Comparison of ENCODE assay signal across 21 cellular contexts in the genomic region with DNA sequence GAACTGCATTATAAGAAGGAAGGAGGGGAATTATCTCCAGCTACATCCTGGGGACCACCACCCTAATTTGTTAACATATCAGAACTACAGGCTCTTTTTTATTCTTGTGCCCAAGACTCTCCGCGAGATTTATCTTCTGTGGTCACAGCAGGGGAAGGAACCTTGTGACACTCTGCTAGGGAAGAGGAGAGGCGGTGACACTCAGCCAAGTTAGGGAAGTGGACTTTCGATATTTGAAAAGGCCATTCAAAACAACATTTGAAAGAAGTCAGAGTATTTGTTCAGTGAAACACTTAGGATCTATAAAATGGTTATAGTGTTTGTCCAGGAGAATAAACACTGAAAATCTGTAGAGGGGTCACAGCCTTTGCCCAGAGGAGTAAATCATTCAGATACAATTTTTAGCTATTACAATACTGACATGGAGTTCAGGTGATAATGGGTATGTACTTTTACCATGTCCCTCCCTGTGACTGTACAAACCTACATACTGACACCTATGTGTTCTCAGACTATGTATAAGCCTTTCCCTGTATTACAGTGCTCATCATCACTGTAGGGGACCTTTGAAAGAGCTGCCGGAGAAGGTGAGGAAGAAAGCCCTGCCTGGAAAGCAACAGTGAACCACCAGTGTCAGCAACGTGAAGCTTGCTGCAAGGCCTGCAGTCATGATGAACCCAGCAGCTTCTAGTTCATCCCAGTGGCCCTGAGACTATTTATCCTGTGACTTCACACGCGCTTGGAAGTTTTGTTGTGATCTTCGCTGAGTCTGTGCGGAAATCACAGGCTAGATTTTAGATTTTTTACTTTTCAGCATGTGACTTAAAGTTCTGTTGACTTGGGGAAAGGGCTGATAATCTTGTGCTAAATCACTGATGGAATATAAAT. TPM values are rescaled to one million over a fixed set of nuclear protein-coding genes. Genes with fewer than 3 reads are reported as not detected.
DNase-seq lines count a peak whose midpoint lies in the region; TF ChIP-seq lines count a peak whose summit lies in the region.
"Had no signal": no experiment of that assay in that cellular context is flagged by ENCODE, and none has a peak within 500 bp of the region (broad histone marks: within the 10 kb centered on the region; RNA-seq: fewer than 3 reads in every experiment).

No MANE protein-coding gene starts in this region.

- intact Hi-C loops in dendritic cell treated with granulocyte-macrophage colony-stimulating factor and Interleukin-4, amounts not matched to agents 40 ng/mL and 50 ng/mL, for 4 days (cut with micrococcal nuclease): no loop called here

- H3K9me3 Mint-ChIP-seq in dendritic cell treated with granulocyte-macrophage colony-stimulating factor and Interleukin-4, amounts not matched to agents 40 ng/mL and 50 ng/mL, for 4 days: no peaks in the 10 kb centered on the region
- H3K9me3 Mint-ChIP-seq in nephron (peaks cover 3% of the 10 kb centered on the region), chondrocyte (ENCODE audit: low read depth) (no peaks in the 10 kb centered on the region)
- H3K9me3 Mint-ChIP-seq: activated B cell treated with CpG ODN at 0.5 μM for 24 hours; CD8-positive, alpha-beta memory T cell had no signal

- DNase-seq in CMK (ENCODE audit: low read depth) (peak; percentile 12), NOMO-1 treated with DMSO at 0.1 percent for 48 hours (lab: John Stamatoyannopoulos, UW; ENCODE audit: unreplicated experiment) (peak; percentile 83), iPS-NIHi7 (ENCODE audit: extremely low spot score) (no peak), NCI-H1436 (lab: John Stamatoyannopoulos, UW) (no peak), coronary artery (ENCODE audit: low spot score) (no peak), chondrocyte (ENCODE audit: low spot score) (no peak)
- DNase-seq: activated B cell treated with CpG ODN at 0.5 μM for 24 hours; CD8-positive, alpha-beta memory T cell; GOT3; kidney; NCI-H1105 treated with DMSO at 0.1 percent for 48 hours; NCI-H82; occipital lobe; right cardiac atrium; stimulated activated naive CD8-positive, alpha-beta T cell treated with anti-CD3 and anti-CD28 coated beads, Interleukin-15, Interleukin-2, amounts not matched to agents 100 U/mL and 50 U/mL, for 24 hours had no signal

- H3K36me3 Mint-ChIP-seq in dendritic cell treated with granulocyte-macrophage colony-stimulating factor and Interleukin-4, amounts not matched to agents 40 ng/mL and 50 ng/mL, for 4 days (ENCODE audit: low read depth): peaks cover 4% of the 10 kb centered on the region
- no peaks in the 10 kb centered on the region for H3K36me3 Mint-ChIP-seq in nephron (ENCODE audit: low read depth)
- H3K36me3 Mint-ChIP-seq in chondrocyte (ENCODE audit: low read depth): peaks cover 2% of the 10 kb centered on the region
- H3K36me3 Mint-ChIP-seq: brain had no signal

- H3K27ac Mint-ChIP-seq in dendritic cell treated with granulocyte-macrophage colony-stimulating factor and Interleukin-4, amounts not matched to agents 40 ng/mL and 50 ng/mL, for 4 days: peak overlapping the region; percentile 76
- H3K27ac Mint-ChIP-seq in nephron: peak overlapping the region in 2 of 3 experiments; percentile 32 to 49
- no peak overlapping the region for H3K27ac Mint-ChIP-seq in chondrocyte (ENCODE audit: unreplicated experiment)
- H3K27ac Mint-ChIP-seq: activated B cell treated with CpG ODN at 0.5 μM for 24 hours; brain; CD8-positive, alpha-beta memory T cell had no signal

- TF ChIP-seq CTCF in nephron (IDR thresholded peaks at IDR 0.05; ENCODE audit: unreplicated experiment in 3 of 3): no peak
- TF ChIP-seq CTCF in coronary artery (IDR thresholded peaks at IDR 0.05): no peak
- no peak for TF ChIP-seq CTCF in chondrocyte (IDR thresholded peaks at IDR 0.05)

- H3K27ac ChIP-seq in coronary artery: no peak overlapping the region
- H3K27ac ChIP-seq: tibial nerve had no signal

- no peak overlapping the region for H3K4me3 ChIP-seq in coronary artery
- H3K4me3 ChIP-seq: tibial nerve had no signal

- peaks cover 35% of the 10 kb centered on the region for H3K4me1 Mint-ChIP-seq in dendritic cell treated with granulocyte-macrophage colony-stimulating factor and Interleukin-4, amounts not matched to agents 40 ng/mL and 50 ng/mL, for 4 days (ENCODE audit: low read depth)
- H3K4me1 Mint-ChIP-seq in nephron (peaks cover 51% of the 10 kb centered on the region), chondrocyte (ENCODE audit: low read depth) (peaks cover 8% of the 10 kb centered on the region)

- H3K4me3 Mint-ChIP-seq in dendritic cell treated with granulocyte-macrophage colony-stimulating factor and Interleukin-4, amounts not matched to agents 40 ng/mL and 50 ng/mL, for 4 days: no peak overlapping the region
- H3K4me3 Mint-ChIP-seq in nephron (no peak overlapping the region), chondrocyte (ENCODE audit: unreplicated experiment) (no peak overlapping the region)
- H3K4me3 Mint-ChIP-seq: activated B cell treated with CpG ODN at 0.5 μM for 24 hours; brain; CD8-positive, alpha-beta memory T cell had no signal

- peaks cover 2% of the 10 kb centered on the region for H3K27me3 Mint-ChIP-seq in dendritic cell treated with granulocyte-macrophage colony-stimulating factor and Interleukin-4, amounts not matched to agents 40 ng/mL and 50 ng/mL, for 4 days
- H3K27me3 Mint-ChIP-seq in nephron (ENCODE audit: low read depth): no peaks in the 10 kb centered on the region
- no peaks in the 10 kb centered on the region for H3K27me3 Mint-ChIP-seq in chondrocyte (ENCODE audit: low read depth)
- H3K27me3 Mint-ChIP-seq: activated B cell treated with CpG ODN at 0.5 μM for 24 hours; CD8-positive, alpha-beta memory T cell had no signal

RNA-seq across cellular contexts. Expression of a gene that starts 8.5 kb away (rescaled TPM):
- 0.45 TPM in 1 of 3 replicates, not detected in the others for total RNA-seq in chondrocyte
- total RNA-seq: Daoy, endothelial cell of umbilical vein, occipital lobe had no signal

Comparison
In these comparisons a context has a peak if more than half of its experiments do, and no peak if none do; other contexts are left out.
1. DNase-seq: peak in CMK (single experiment) and NOMO-1 treated with DMSO at 0.1 percent for 48 hours (single experiment); none in iPS-NIHi7 (single experiment), NCI-H1436 (single experiment), coronary artery (single experiment) and chondrocyte (single experiment).